ENCODE assay signal across 17 cellular contexts in the genomic region with DNA sequence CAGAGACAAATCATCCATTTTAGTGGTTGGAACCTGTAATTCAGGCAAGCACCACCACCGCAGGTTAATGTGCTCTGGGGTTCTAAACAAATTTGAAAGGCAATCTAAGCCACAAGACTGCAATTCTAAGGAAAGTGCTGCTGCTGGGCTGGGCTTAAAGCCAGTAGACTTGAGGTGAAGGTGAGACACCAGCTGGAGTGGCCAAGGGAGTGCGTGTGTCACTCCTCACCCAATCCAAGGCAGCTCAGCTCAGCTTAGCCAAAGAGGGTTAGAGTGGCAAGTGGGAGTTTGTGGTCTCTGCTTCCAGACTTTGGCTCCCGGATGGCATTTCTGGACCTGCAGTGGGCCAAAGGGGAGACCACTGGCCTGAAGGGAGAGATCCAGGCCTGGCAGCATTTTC.
"Had no signal": no experiment of that assay in that cellular context is flagged by ENCODE, and none has a peak within 500 bp of the region (broad histone marks: within the 10 kb centered on the region; RNA-seq: fewer than 3 reads in every experiment).

No MANE protein-coding gene starts in this region.

- H3K27me3 ChIP-seq: dorsolateral prefrontal cortex, hepatocyte, sigmoid colon, testis, tibial nerve had no signal

- ATAC-seq: naive thymus-derived CD8-positive, alpha-beta T cell; stimulated activated naive B cell treated with anti-CD40 and anti-IgM and Interleukin-4, amounts not matched to agents 10 μg/mL and 1 μg/mL and 100 μg/mL, for 72 hours; stimulated activated naive CD8-positive, alpha-beta T cell treated with anti-CD3 and anti-CD28 coated beads, Interleukin-15, amount 100 ng/mL, for 72 hours had no signal

- H3K36me3 ChIP-seq: sigmoid colon, tibial nerve had no signal

- H2AFZ ChIP-seq: hepatocyte had no signal

- H3K4me2 ChIP-seq: hepatocyte had no signal

- DNase-seq: cortex of kidney; dorsolateral prefrontal cortex; effector CD8-positive, alpha-beta T cell; foreskin melanocyte; head of caudate nucleus; kidney glomerular epithelial cell; naive thymus-derived CD8-positive, alpha-beta T cell; posterior cingulate gyrus; sigmoid colon; stimulated activated CD4-positive, alpha-beta T cell treated with anti-CD3 and anti-CD28 coated beads, Interleukin-2, amount 100 ng/mL, for 24 hours; stimulated activated CD4-positive, alpha-beta T cell treated with anti-CD3 and anti-CD28 coated beads, Interleukin-4, amount 100 ng/mL, for 4 hours; stimulated activated naive B cell treated with anti-CD40 and anti-IgM and Interleukin-4, amounts not matched to agents 10 μg/mL and 1 μg/mL and 100 μg/mL, for 72 hours; stimulated activated naive CD8-positive, alpha-beta T cell treated with anti-CD3 and anti-CD28 coated beads, Interleukin-15, amount 100 ng/mL, for 72 hours; testis had no signal

- H3K27ac ChIP-seq: dorsolateral prefrontal cortex, hepatocyte, sigmoid colon, skin epidermis, testis, tibial nerve had no signal

- H3K4me3 ChIP-seq: dorsolateral prefrontal cortex, hepatocyte, sigmoid colon, skin epidermis, testis, tibial nerve had no signal

- H3K9me3 ChIP-seq: sigmoid colon, testis, tibial nerve had no signal

- H3K79me2 ChIP-seq: hepatocyte had no signal

- H3K4me1 ChIP-seq: sigmoid colon, testis, tibial nerve had no signal
